In the genomic region with DNA sequence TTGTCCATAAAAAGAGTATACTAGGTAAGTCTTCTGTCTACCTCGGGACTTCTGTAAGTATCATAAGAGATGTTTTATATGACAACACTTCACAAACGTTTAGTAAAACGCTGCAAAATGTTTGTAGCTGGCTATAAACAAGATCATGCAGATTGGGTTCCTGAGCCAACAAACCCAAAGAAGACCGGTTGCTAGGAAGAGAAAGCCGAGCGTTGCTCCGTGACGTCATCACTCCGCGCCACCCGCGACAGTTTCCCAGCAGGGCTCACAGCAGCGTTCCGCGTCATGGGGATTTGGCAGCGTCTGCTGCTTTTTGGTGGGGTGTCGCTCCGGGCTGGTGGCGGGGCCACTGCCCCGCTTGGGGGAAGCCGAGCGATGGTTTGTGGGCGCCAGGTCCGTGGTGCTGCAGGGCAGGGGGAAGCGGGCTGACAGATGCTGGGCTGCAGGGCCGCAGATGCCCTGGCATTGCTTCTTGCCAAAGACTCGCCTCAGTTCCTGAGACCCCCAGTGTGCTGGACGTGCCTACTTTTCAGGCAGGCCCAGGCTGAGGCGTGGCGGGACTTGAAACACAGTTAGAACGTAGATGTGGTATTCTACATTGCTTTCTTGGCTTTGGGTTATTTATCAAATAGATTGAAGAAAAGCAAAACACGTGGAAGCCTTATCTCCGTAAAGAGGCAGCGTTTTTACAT, we compare ENCODE assay signal across 8 cellular contexts. TPM values are rescaled to one million over a fixed set of nuclear protein-coding genes. Genes with fewer than 3 reads are reported as not detected.
A peak's percentile ranks its signal among the peaks of the same experiment; 100 is the strongest.
DNase-seq lines count a peak whose midpoint lies in the region; TF ChIP-seq lines count a peak whose summit lies in the region.

TSS of gene NUBPL (plus strand) at position 250 of the 692 bp plus-strand sequence. CDS start at position 286, 36 bp downstream.

- H3K27ac Mint-ChIP-seq in neural crest cell (ENCODE audit: unreplicated experiment) = peak within 1 kb of the TSS; percentile 99

- peaks cover 26% of the 10 kb centered on the region for H3K4me1 Mint-ChIP-seq in neural crest cell

- H3K27ac ChIP-seq in stomach smooth muscle (ENCODE audit: low read length) = peak within 1 kb of the TSS; percentile 76

- peak within 1 kb of the TSS; percentile 97 for H3K4me3 Mint-ChIP-seq in neural crest cell

- peak; percentile 97 for DNase-seq in ELF-1 (ENCODE audit: low read depth, low spot score)
- peak; percentile 89 for DNase-seq in H7
- peak; percentile 93 for DNase-seq in M059J (ENCODE audit: low read depth)
- DNase-seq in SHP77 (lab: John Stamatoyannopoulos, UW) = peak; percentile 94 to 95
- peak; percentile 96 for DNase-seq in activated gamma-delta T cell (lab: John Stamatoyannopoulos, UW)
- DNase-seq in foreskin fibroblast = peak; percentile 92 to 97
- DNase-seq in neural crest cell (ENCODE audit: low read depth, low spot score) = peak; percentile 95

- H3K4me1 ChIP-seq in stomach smooth muscle (ENCODE audit: control insufficient read depth, insufficient read depth, low read length) = peaks cover 2% of the 10 kb centered on the region

- peaks cover 24% of the 10 kb centered on the region for H3K27me3 Mint-ChIP-seq in neural crest cell (ENCODE audit: low read depth)

- H3K4me3 ChIP-seq in H7 (ENCODE audit: insufficient read depth, low read depth, low read length) (peak within 1 kb of the TSS; percentile 93), foreskin fibroblast (ENCODE audit: low read depth in 1 of 2, low read length in 2 of 2) (peak within 1 kb of the TSS; percentile 89 to 97), stomach smooth muscle (ENCODE audit: low read length in 2 of 2) (peak within 1 kb of the TSS; percentile 91 to 92)

- H3K36me3 Mint-ChIP-seq in neural crest cell (ENCODE audit: low read depth) = no peaks in the 10 kb centered on the region

- no peaks in the 10 kb centered on the region for H3K9me3 ChIP-seq in stomach smooth muscle (ENCODE audit: control insufficient read depth in 2 of 2, low read length in 2 of 2)

- no peak for TF ChIP-seq CTCF in foreskin fibroblast (IDR thresholded peaks at IDR 0.05; ENCODE audit: low read depth, low read length)
- no peak for TF ChIP-seq CTCF in neural crest cell (conservative IDR thresholded peaks at IDR 0.05)

- peak within 1 kb of the TSS; percentile 86 to 93 for H3K9ac ChIP-seq in stomach smooth muscle (ENCODE audit: low read length in 2 of 2)

- no peaks in the 10 kb centered on the region for H3K9me3 Mint-ChIP-seq in neural crest cell

- H3K27me3 ChIP-seq in H7 (ENCODE audit: control insufficient read depth, insufficient read depth, low read length) (no peaks in the 10 kb centered on the region), stomach smooth muscle (ENCODE audit: control insufficient read depth in 1 of 2, insufficient read depth in 2 of 2, low read length in 2 of 2) (no peaks in the 10 kb centered on the region)

- H3K36me3 ChIP-seq in H7 (replicated peaks; ENCODE audit: control insufficient read depth, insufficient read depth, low read length) (no peaks in the 10 kb centered on the region), stomach smooth muscle (ENCODE audit: control insufficient read depth in 2 of 2, insufficient read depth in 2 of 2, low read length in 2 of 2) (no peaks in the 10 kb centered on the region)

RNA-seq across cellular contexts. Expression of gene NUBPL, which starts in this region (rescaled TPM):
- 8.7 and 11.5 TPM in 2 replicates for total RNA-seq in H7 (2014; rRNA removed; shearing (Covaris generic))
- 6.2 and 11.8 TPM in 2 replicates for total RNA-seq in M059J (2014; rRNA removed; shearing (Covaris generic))
- total RNA-seq in neural crest cell = 13.2 and 13.8 TPM in 2 replicates

Comparison
In these comparisons a context has a peak if more than half of its experiments do, and no peak if none do; other contexts are left out.
1. Peak in every context shown above with its lines: DNase-seq, H3K4me3 ChIP-seq and H3K27ac ChIP-seq.